In the genomic region with DNA sequence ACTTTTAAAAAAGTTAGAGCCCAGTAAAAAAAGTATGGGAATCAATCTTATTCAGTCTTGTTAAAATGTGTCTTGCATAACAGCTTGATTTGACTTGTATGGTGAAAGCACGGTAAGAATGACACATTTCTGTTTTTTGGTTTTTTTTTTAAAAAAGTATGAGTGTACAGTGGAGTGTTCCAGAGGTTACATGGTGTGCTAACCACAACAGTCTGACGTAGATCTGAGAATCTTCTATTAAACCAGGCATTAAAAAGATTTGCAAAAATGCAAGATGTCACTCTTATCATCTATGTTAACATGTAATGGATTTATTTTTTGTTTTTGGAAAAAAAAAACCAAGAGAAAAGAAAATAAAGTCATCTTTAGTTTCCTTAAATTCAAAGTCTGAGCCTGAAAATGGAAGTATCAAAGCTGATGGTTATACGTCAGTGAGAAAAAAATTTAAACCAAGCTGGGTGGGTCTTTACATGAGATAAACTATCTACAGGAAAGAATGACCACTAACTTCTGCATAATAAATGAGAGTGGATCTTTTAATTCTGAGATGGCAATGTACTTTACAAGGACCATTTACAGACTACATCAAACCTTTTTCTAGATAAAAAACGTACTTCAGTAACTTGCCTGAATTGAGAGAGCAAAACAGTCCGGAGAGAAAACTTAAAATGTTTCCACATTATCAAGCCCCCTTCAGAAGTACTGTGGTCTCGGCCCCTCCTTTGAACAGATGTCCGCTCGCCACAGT, we compare ENCODE assay signal across 8 cellular contexts. TPM values are rescaled to one million over a fixed set of nuclear protein-coding genes. Genes with fewer than 3 reads are reported as not detected.
DNase-seq lines count a peak whose midpoint lies in the region; ATAC-seq and TF ChIP-seq lines count a peak whose summit lies in the region.

No MANE protein-coding gene starts in this region.

- intact Hi-C loops in stomach (cut with DNase I; ENCODE audit: low total_unique reads), result no loop called here

- no peak for DNase-seq in activated T-cell treated with anti-CD3 and anti-CD28 coated beads, Interleukin-2, amount 50 U/mL, for 4 hours
- no peak for DNase-seq in activated T-cell treated with anti-CD3 and anti-CD28 coated beads, Interleukin-2, amount 50 U/mL, for 48 hours
- DNase-seq in NB4 (ENCODE audit: low read depth) (peak; percentile 52), astrocyte of the spinal cord (ENCODE audit: low read depth, low spot score) (peak; percentile 93), iris pigment epithelial cell (ENCODE audit: low read depth) (peak; percentile 95), stomach (no peak)

- no peaks in the 10 kb centered on the region for H3K9me3 Mint-ChIP-seq in activated T-cell treated with anti-CD3 and anti-CD28 coated beads, Interleukin-2, amount 50 U/mL, for 4 hours

- no peak for TF ChIP-seq EP300 in stomach (IDR thresholded peaks at IDR 0.05)

- H3K27ac ChIP-seq in stomach, result peak overlapping the region; percentile 97 to 100 (median 100)

- no peaks in the 10 kb centered on the region for H3K27me3 ChIP-seq in stomach

- TF ChIP-seq CTCF in NB4 (IDR thresholded peaks at IDR 0.05; ENCODE audit: low read depth, low read length) (no peak), astrocyte of the spinal cord (IDR thresholded peaks at IDR 0.05; ENCODE audit: low read depth, low read length) (no peak), stomach (IDR thresholded peaks at IDR 0.05) (no peak)

- in situ Hi-C loops in astrocyte of the spinal cord (cut with HindIII; ENCODE audit: low sequenced_read_pairs), result no loop called here

- peaks cover 0 to 8% (median 0%) of the 10 kb centered on the region in 4 donors for H3K36me3 ChIP-seq in stomach

- peak overlapping the region; percentile 89 for H3K4me3 Mint-ChIP-seq in activated T-cell treated with anti-CD3 and anti-CD28 coated beads, Interleukin-2, amount 50 U/mL, for 4 hours

- 1 to 3% (median 1%) methylated on average over 8 of the region's 8 CpGs for WGBS in stomach, 5 donors

- H3K4me3 ChIP-seq in NB4 (ENCODE audit: low read depth, low read length) (peak overlapping the region; percentile 100), astrocyte of the spinal cord (ENCODE audit: low read depth, low read length) (peak overlapping the region; percentile 70), stomach (peak overlapping the region; percentile 89 to 99 (median 98))

- peaks cover 28 to 69% (median 59%) of the 10 kb centered on the region in 4 donors for H3K4me1 ChIP-seq in stomach

- ATAC-seq in activated T-cell treated with anti-CD3 and anti-CD28 coated beads, Interleukin-2, amount 50 U/mL, for 4 hours, result peak; percentile 10 to 26
- no peak for ATAC-seq in GM18909 (IDR thresholded peaks at IDR 0.05; ENCODE audit: poor library complexity, unreplicated experiment)
- no peak for ATAC-seq in HG03095 (IDR thresholded peaks at IDR 0.05; ENCODE audit: unreplicated experiment)

- H3K9me3 ChIP-seq in stomach, result no peaks in the 10 kb centered on the region

- TF ChIP-seq POLR2A in NB4 (IDR thresholded peaks at IDR 0.05; ENCODE audit: extremely low read depth, insufficient read length) (no peak), stomach (IDR thresholded peaks at IDR 0.05) (no peak)

- H3K4me1 Mint-ChIP-seq in activated T-cell treated with anti-CD3 and anti-CD28 coated beads, Interleukin-2, amount 50 U/mL, for 4 hours (ENCODE audit: low read depth), result peaks cover 55% of the 10 kb centered on the region

- H3K36me3 Mint-ChIP-seq in activated T-cell treated with anti-CD3 and anti-CD28 coated beads, Interleukin-2, amount 50 U/mL, for 4 hours (ENCODE audit: insufficient read depth), result peaks cover 36% of the 10 kb centered on the region

- H3K27me3 Mint-ChIP-seq in activated T-cell treated with anti-CD3 and anti-CD28 coated beads, Interleukin-2, amount 50 U/mL, for 4 hours (ENCODE audit: low read depth), result no peaks in the 10 kb centered on the region

RNA-seq across cellular contexts. Expression of a gene that starts 1.6 kb away (rescaled TPM):
- 10 to 100 TPM; 54.6 to 65.8 (median 58.9) TPM for total RNA-seq in activated T-cell treated with anti-CD3 and anti-CD28 coated beads, Interleukin-2, amount 50 U/mL, for 4 hours
- 10 to 100 TPM in 4 of 5 donors, 1 to 10 TPM in 1; 4.1 to 94.6 (median 33.4) TPM for total RNA-seq in stomach
- polyA plus RNA-seq in stomach, result 1 to 10 TPM; 5.8 to 7.5 (median 6.4) TPM

Comparison
In these comparisons a context has a peak if more than half of its experiments do, and no peak if none do; other contexts are left out.
1. ATAC-seq: peak in activated T-cell treated with anti-CD3 and anti-CD28 coated beads, Interleukin-2, amount 50 U/mL, for 4 hours (2 of 2); none in GM18909 (single experiment) and HG03095 (single experiment).
2. DNase-seq: peak in NB4 (single experiment), astrocyte of the spinal cord (single experiment) and iris pigment epithelial cell (single experiment); none in activated T-cell treated with anti-CD3 and anti-CD28 coated beads, Interleukin-2, amount 50 U/mL, for 4 hours (single experiment), activated T-cell treated with anti-CD3 and anti-CD28 coated beads, Interleukin-2, amount 50 U/mL, for 48 hours (0 of 2) and stomach (single experiment).
3. Peak in every context shown above with its lines, with median percentiles within 50 percentile points of each other: H3K4me3 ChIP-seq.